In genomic region chr1:1406821-1407100, GRCh38 we compare ENCODE assay signal across 8 cellular contexts. TPM values are rescaled to one million over a fixed set of nuclear protein-coding genes. Genes with fewer than 3 reads are reported as not detected.
DNase-seq lines count a peak whose midpoint lies in the region; ATAC-seq, FAIRE-seq and TF ChIP-seq lines count a peak whose summit lies in the region.

No MANE protein-coding gene starts in this region.

- H3K4me3 ChIP-seq in GM08714 (ENCODE audit: low read length) (peak overlapping the region; percentile 88), IMR-90 (ENCODE audit: insufficient read depth, low read depth, low read length) (peak overlapping the region; percentile 90)

- BruUV-seq in IMR-90 (replicated peaks; lab: Mats Ljungman, UMichigan) = TSS peak; percentile 62

- H3K4me1 ChIP-seq in IMR-90 (ENCODE audit: control insufficient read depth, insufficient read depth, low read length) = peaks cover 5% of the 10 kb centered on the region

- no peaks in the 10 kb centered on the region for H3K27me3 ChIP-seq in IMR-90 (ENCODE audit: control insufficient read depth, insufficient read depth, low read length)

- H2AK5ac ChIP-seq in IMR-90 (ENCODE audit: low read depth, low read length) = peak overlapping the region; percentile 88

- peak overlapping the region; percentile 92 for H3K4ac ChIP-seq in IMR-90 (ENCODE audit: low read depth, low read length)

- peak overlapping the region; percentile 88; the same call in 1 of the 2 replicates for H3K23ac ChIP-seq in IMR-90 (ENCODE audit: low read depth, low read length)

- no peak overlapping the region; the same call in 1 of the 2 replicates for H2BK120ac ChIP-seq in IMR-90 (ENCODE audit: low read depth, low read length)

- no peaks in the 10 kb centered on the region for H3K27me3 Mint-ChIP-seq in dendritic cell treated with granulocyte-macrophage colony-stimulating factor and Interleukin-4, amounts not matched to agents 40 ng/mL and 50 ng/mL, for 4 days
- H3K27me3 Mint-ChIP-seq in natural killer cell treated with Interleukin-12 subunit alpha and Interleukin-12 subunit beta and Interleukin-15 and Interleukin-18, amount 100 ng/mL, for 72 hours = no peaks in the 10 kb centered on the region

- H3K9ac ChIP-seq in IMR-90 (ENCODE audit: low read depth, low read length) = peak overlapping the region; percentile 83

- H3K36me3 Mint-ChIP-seq in dendritic cell treated with granulocyte-macrophage colony-stimulating factor and Interleukin-4, amounts not matched to agents 40 ng/mL and 50 ng/mL, for 4 days (ENCODE audit: low read depth) = peaks cover 76% of the 10 kb centered on the region
- peaks cover 6% of the 10 kb centered on the region for H3K36me3 Mint-ChIP-seq in natural killer cell treated with Interleukin-12 subunit alpha and Interleukin-12 subunit beta and Interleukin-15 and Interleukin-18, amount 100 ng/mL, for 72 hours

- H4K8ac ChIP-seq in IMR-90 (ENCODE audit: low read depth in 2 of 2, low read length in 2 of 2) = peak overlapping the region; percentile 98 to 99

- H4K20me1 ChIP-seq in IMR-90 (ENCODE audit: insufficient read depth, low read length) = peaks cover 22% of the 10 kb centered on the region; the same call in 1 of the 2 replicates

- dilution Hi-C loops in IMR-90 (cut with HindIII; ENCODE audit: low sequenced_read_pairs, unreplicated experiment) = no loop called here

- H3K9me1 ChIP-seq in IMR-90 (ENCODE audit: insufficient read depth, low read length) = 0 out of 2 replicates have a peak, but pooled peaks cover 5% of the 10 kb centered on the region

- peaks cover 8% of the 10 kb centered on the region for H3K9me3 Mint-ChIP-seq in dendritic cell treated with granulocyte-macrophage colony-stimulating factor and Interleukin-4, amounts not matched to agents 40 ng/mL and 50 ng/mL, for 4 days
- H3K9me3 Mint-ChIP-seq in natural killer cell treated with Interleukin-12 subunit alpha and Interleukin-12 subunit beta and Interleukin-15 and Interleukin-18, amount 100 ng/mL, for 72 hours = no peaks in the 10 kb centered on the region

- WGBS in IMR-90 (ENCODE audit: extremely low coverage in 2 of 2, insufficient read length in 1 of 2), 2 experiments = 0% methylated on average over 22 of the region's 30 CpGs; no CpG with 5 or more reads in 1 of the 2 experiments

- no peak for TF ChIP-seq RAD21 in IMR-90 (IDR thresholded peaks at IDR 0.05; ENCODE audit: low read length)

- peak overlapping the region; percentile 90; the same call in 1 of the 2 replicates for H4K91ac ChIP-seq in IMR-90 (ENCODE audit: insufficient read depth, low read depth, low read length)

- TF ChIP-seq CTCF in IMR-90 (conservative IDR thresholded peaks at IDR 0.05; ENCODE audit: low read depth, low read length) = no peak

- peak; percentile 10 for ATAC-seq in IMR-90 (ENCODE audit: low read depth)
- ATAC-seq in natural killer cell treated with Interleukin-12 subunit alpha and Interleukin-12 subunit beta and Interleukin-15 and Interleukin-18, amount 100 ng/mL, for 72 hours = peak; percentile 1 to 10

- H3K4me3 Mint-ChIP-seq in dendritic cell treated with granulocyte-macrophage colony-stimulating factor and Interleukin-4, amounts not matched to agents 40 ng/mL and 50 ng/mL, for 4 days = peak overlapping the region; percentile 90
- H3K4me3 Mint-ChIP-seq in natural killer cell treated with Interleukin-12 subunit alpha and Interleukin-12 subunit beta and Interleukin-15 and Interleukin-18, amount 100 ng/mL, for 72 hours = peak overlapping the region; percentile 90

- H2BK15ac ChIP-seq in IMR-90 (ENCODE audit: low read depth, low read length) = no peak overlapping the region

- CTCF ChIA-PET in IMR-90 (lab: Yijun Ruan, JAX) = no interaction called here

- peak overlapping the region; percentile 93 for H3K27ac Mint-ChIP-seq in dendritic cell treated with granulocyte-macrophage colony-stimulating factor and Interleukin-4, amounts not matched to agents 40 ng/mL and 50 ng/mL, for 4 days
- H3K27ac Mint-ChIP-seq in natural killer cell treated with Interleukin-12 subunit alpha and Interleukin-12 subunit beta and Interleukin-15 and Interleukin-18, amount 100 ng/mL, for 72 hours = peak overlapping the region; percentile 81 to 85

- H3K36me3 ChIP-seq in IMR-90 (ENCODE audit: control insufficient read depth, insufficient read depth, low read length) = peaks cover 29% of the 10 kb centered on the region

- no peak overlapping the region for H2BK20ac ChIP-seq in IMR-90 (ENCODE audit: low read depth, low read length)

- peak overlapping the region; percentile 86 for H2AK9ac ChIP-seq in IMR-90 (replicated peaks; ENCODE audit: low read depth, low read length, poor library complexity)

- TF ChIP-seq POLR2A in IMR-90 (IDR thresholded peaks at IDR 0.05; ENCODE audit: low read depth, low read length) (no peak), GM12891 (IDR thresholded peaks at IDR 0.05; ENCODE audit: low read depth, low read length) (no peak)

- peaks cover 14 to 63% of the 10 kb centered on the region in 2 experiments for H3K79me1 ChIP-seq in IMR-90 (ENCODE audit: low read depth in 1 of 2, low read length in 2 of 2)

- DNase-seq in IMR-90 (no peak), NCI-H146 treated with DMSO at 0.1 percent for 48 hours (lab: John Stamatoyannopoulos, UW; ENCODE audit: unreplicated experiment) (no peak), activated gamma-delta T cell (lab: John Stamatoyannopoulos, UW) (no peak), GM12891 (ENCODE audit: insufficient read length, low spot score) (no peak), middle frontal gyrus (ENCODE audit: extremely low spot score, low spot score) (no peak)
- no peak for DNase-seq in natural killer cell treated with Interleukin-12 subunit alpha and Interleukin-12 subunit beta and Interleukin-15 and Interleukin-18, amount 100 ng/mL, for 72 hours (ENCODE audit: low spot score)

- H3K27ac ChIP-seq in IMR-90 (ENCODE audit: insufficient read depth, low read length) = peak overlapping the region; percentile 80

- intact Hi-C loops in IMR-90 (cut with micrococcal nuclease) = loop anchor here (5.0 kb wide), 1 partner anchor 36 kb away; no protein-coding TSS in a partner anchor
- intact Hi-C loops in dendritic cell treated with granulocyte-macrophage colony-stimulating factor and Interleukin-4, amounts not matched to agents 40 ng/mL and 50 ng/mL, for 4 days (cut with micrococcal nuclease) = loop anchor here (2.0 kb wide), 1 partner anchor 64 kb away; the partner anchor contains the start of gene ATAD3B

- H3K14ac ChIP-seq in IMR-90 (replicated peaks; ENCODE audit: low read depth, low read length) = peak overlapping the region; percentile 71; the same call in 1 of the 2 replicates

- peaks cover 44% of the 10 kb centered on the region for H3K4me1 Mint-ChIP-seq in dendritic cell treated with granulocyte-macrophage colony-stimulating factor and Interleukin-4, amounts not matched to agents 40 ng/mL and 50 ng/mL, for 4 days (ENCODE audit: low read depth)
- H3K4me1 Mint-ChIP-seq in natural killer cell treated with Interleukin-12 subunit alpha and Interleukin-12 subunit beta and Interleukin-15 and Interleukin-18, amount 100 ng/mL, for 72 hours (ENCODE audit: low read depth in 2 of 2) = peaks cover 21 to 23% of the 10 kb centered on the region in 2 donors

- peak overlapping the region; percentile 97 for H2AFZ ChIP-seq in IMR-90 (replicated peaks; ENCODE audit: low read length, poor library complexity)

- H2BK5ac ChIP-seq in IMR-90 (ENCODE audit: low read depth, low read length, poor library complexity, severe bottlenecking) = peak overlapping the region; percentile 83

- no peaks in the 10 kb centered on the region for H3K9me3 ChIP-seq in IMR-90 (ENCODE audit: control insufficient read depth, insufficient read depth, low read length)

- no peak for FAIRE-seq in GM12891 (lab: Jason Lieb, UNC)

- H3K4me2 ChIP-seq in IMR-90 (ENCODE audit: low read depth, low read length) = peak overlapping the region; percentile 62

- peak overlapping the region; percentile 83 for H4K5ac ChIP-seq in IMR-90 (ENCODE audit: low read depth, low read length)

- in situ Hi-C loops in IMR-90 (cut with MboI; ENCODE audit: low sequenced_read_pairs) = no loop called here

- H3K18ac ChIP-seq in IMR-90 (ENCODE audit: low read depth, low read length) = no peak overlapping the region

- POLR2A ChIA-PET in IMR-90 (lab: Charles Lee; ENCODE audit: unreplicated experiment) = interaction anchor here (0.5 kb wide), 1 partner anchor 10 kb away, joined by 5 read pairs; no protein-coding TSS in a partner anchor

- peak overlapping the region; percentile 72 for H3K56ac ChIP-seq in IMR-90 (ENCODE audit: extremely low read depth, insufficient read depth, low read length)

RNA-seq across cellular contexts. Expression of gene MRPL20, which starts 0.3 kb away (rescaled TPM):
- 141 and 149 TPM in 2 replicates for total RNA-seq in IMR-90 (2012; rRNA removed)
- polyA plus RNA-seq in IMR-90 (2012; rRNA removed) = 157 and 172 TPM in 2 replicates
- 121 and 215 TPM in 2 replicates for polyA plus RNA-seq in IMR-90 (2012; cell fraction: cytosol; rRNA removed)
- polyA plus RNA-seq in IMR-90 (2012; cell fraction: nucleus; rRNA removed; ENCODE audit: low replicate concordance) = 86.1 and 87.0 TPM in 2 replicates
- total RNA-seq in natural killer cell treated with Interleukin-12 subunit alpha and Interleukin-12 subunit beta and Interleukin-15 and Interleukin-18, amount 100 ng/mL, for 72 hours = 100 to 1,000 TPM; 138 to 175 TPM
- polyA plus RNA-seq in GM12891 (2012; ENCODE audit: low read depth, missing spikeins) = 199 TPM

RNA-seq across cellular contexts. Expression of gene CCNL2, which starts 7.6 kb away (rescaled TPM):
- 53.9 and 61.1 TPM in 2 replicates for total RNA-seq in IMR-90 (2012; rRNA removed)
- polyA plus RNA-seq in IMR-90 (2012; rRNA removed) = 209 and 239 TPM in 2 replicates
- 37.1 and 43.3 TPM in 2 replicates for polyA plus RNA-seq in IMR-90 (2012; cell fraction: cytosol; rRNA removed)
- 2,162 and 3,411 TPM in 2 replicates for polyA plus RNA-seq in IMR-90 (2012; cell fraction: nucleus; rRNA removed; ENCODE audit: low replicate concordance)
- total RNA-seq in natural killer cell treated with Interleukin-12 subunit alpha and Interleukin-12 subunit beta and Interleukin-15 and Interleukin-18, amount 100 ng/mL, for 72 hours = 100 to 1,000 TPM; 124 to 196 TPM
- polyA plus RNA-seq in GM12891 (2012; ENCODE audit: low read depth, missing spikeins) = 47.3 TPM

RNA-seq across cellular contexts. Expression of gene ANKRD65, which starts 14.3 kb away (rescaled TPM):
- total RNA-seq in IMR-90 (2012; rRNA removed) = under 0.01 TPM in 1 of 2 replicates, not detected in the other
- 0.09 and 0.11 TPM in 2 replicates for polyA plus RNA-seq in IMR-90 (2012; rRNA removed)
- 0.03 and 0.10 TPM in 2 replicates for polyA plus RNA-seq in IMR-90 (2012; cell fraction: cytosol; rRNA removed)
- 0.17 and 0.24 TPM in 2 replicates for polyA plus RNA-seq in IMR-90 (2012; cell fraction: nucleus; rRNA removed; ENCODE audit: low replicate concordance)
- not detected for total RNA-seq in natural killer cell treated with Interleukin-12 subunit alpha and Interleukin-12 subunit beta and Interleukin-15 and Interleukin-18, amount 100 ng/mL, for 72 hours
- 0.87 TPM for polyA plus RNA-seq in GM12891 (2012; ENCODE audit: low read depth, missing spikeins)

RNA-seq across cellular contexts. Expression of gene VWA1, which starts 28.7 kb away (rescaled TPM):
- 0.83 and 1.1 TPM in 2 replicates for total RNA-seq in IMR-90 (2012; rRNA removed)
- 6.1 and 9.2 TPM in 2 replicates for polyA plus RNA-seq in IMR-90 (2012; rRNA removed)
- polyA plus RNA-seq in IMR-90 (2012; cell fraction: cytosol; rRNA removed) = 6.9 and 16.6 TPM in 2 replicates
- polyA plus RNA-seq in IMR-90 (2012; cell fraction: nucleus; rRNA removed; ENCODE audit: low replicate concordance) = 5.7 and 10.7 TPM in 2 replicates
- total RNA-seq in natural killer cell treated with Interleukin-12 subunit alpha and Interleukin-12 subunit beta and Interleukin-15 and Interleukin-18, amount 100 ng/mL, for 72 hours = 1 to 10 TPM; 1.3 to 7.7 TPM
- 0.33 TPM for polyA plus RNA-seq in GM12891 (2012; ENCODE audit: low read depth, missing spikeins)

RNA-seq across cellular contexts. Expression of gene AURKAIP1, which starts 31.8 kb away (rescaled TPM):
- 45.7 and 63.0 TPM in 2 replicates for total RNA-seq in IMR-90 (2012; rRNA removed)
- polyA plus RNA-seq in IMR-90 (2012; rRNA removed) = 107 and 129 TPM in 2 replicates
- 140 and 151 TPM in 2 replicates for polyA plus RNA-seq in IMR-90 (2012; cell fraction: cytosol; rRNA removed)
- polyA plus RNA-seq in IMR-90 (2012; cell fraction: nucleus; rRNA removed; ENCODE audit: low replicate concordance) = 73.9 and 142 TPM in 2 replicates
- 100 to 1,000 TPM; 106 to 216 TPM for total RNA-seq in natural killer cell treated with Interleukin-12 subunit alpha and Interleukin-12 subunit beta and Interleukin-15 and Interleukin-18, amount 100 ng/mL, for 72 hours
- 101 TPM for polyA plus RNA-seq in GM12891 (2012; ENCODE audit: low read depth, missing spikeins)
